In genomic region chr6:28710466-28711191, GRCh38 we compare ENCODE assay signal across 9 cellular contexts.
DNase-seq lines count a peak whose midpoint lies in the region; ATAC-seq and TF ChIP-seq lines count a peak whose summit lies in the region.
"Had no signal": no experiment of that assay in that cellular context is flagged by ENCODE, and none has a peak within 500 bp of the region (broad histone marks: within the 10 kb centered on the region; RNA-seq: fewer than 3 reads in every experiment).

No MANE protein-coding gene starts in this region.

- peak; percentile 67 for ATAC-seq in stimulated activated naive CD8-positive, alpha-beta T cell treated with anti-CD3 and anti-CD28 coated beads, Interleukin-15, amount 100 ng/mL, for 72 hours

- H3K36me3 ChIP-seq in OCI-LY3 (replicated peaks; ENCODE audit: low read depth, low read length) (no peaks in the 10 kb centered on the region), left ventricle myocardium inferior (no peaks in the 10 kb centered on the region), prostate gland (no peaks in the 10 kb centered on the region)

- peaks cover 87% of the 10 kb centered on the region for H3K27me3 Mint-ChIP-seq in stimulated activated naive CD8-positive, alpha-beta T cell treated with anti-CD3 and anti-CD28 coated beads, Interleukin-15, amount 100 ng/mL, for 72 hours

- H3K27ac ChIP-seq in OCI-LY3 (ENCODE audit: low read length) (no peak overlapping the region), left ventricle myocardium inferior (replicated peaks) (no peak overlapping the region), prostate gland (no peak overlapping the region)

- peak in 2 of 3 donors; percentile 36 to 38 for DNase-seq in stimulated activated CD4-positive, alpha-beta T cell treated with anti-CD3 and anti-CD28 coated beads, Interleukin-12 subunit alpha, Interleukin-12 subunit beta, amount 100 ng/mL, for 48 hours (ENCODE audit: low read depth in 2 of 3, low spot score in 1 of 3)
- no peak for DNase-seq in stimulated activated CD4-positive, alpha-beta T cell treated with anti-CD3 and anti-CD28 coated beads, Interleukin-12 subunit alpha, Interleukin-12 subunit beta, amount 100 ng/mL, for 4 hours
- DNase-seq in fibroblast of gingiva (ENCODE audit: low read depth) (peak; percentile 48), CD1c-positive myeloid dendritic cell (ENCODE audit: extremely low spot score) (no peak), left ventricle myocardium inferior (no peak), prostate gland (ENCODE audit: low spot score) (no peak)
- DNase-seq in stimulated activated naive CD8-positive, alpha-beta T cell treated with anti-CD3 and anti-CD28 coated beads, Interleukin-15, amount 100 ng/mL, for 72 hours, result peak in 1 of 2 donors; percentile 43
- DNase-seq: MM.1S had no signal

- H3K4me2 ChIP-seq in OCI-LY3 (ENCODE audit: low read length), result peak overlapping the region; percentile 46

- no peaks in the 10 kb centered on the region for H3K79me2 ChIP-seq in OCI-LY3 (ENCODE audit: low read length)

- H3K27ac Mint-ChIP-seq in stimulated activated naive CD8-positive, alpha-beta T cell treated with anti-CD3 and anti-CD28 coated beads, Interleukin-15, amount 100 ng/mL, for 72 hours, result peak overlapping the region in 1 of 2 donors; percentile 27

- peak overlapping the region; percentile 70 to 85 for H3K4me3 Mint-ChIP-seq in stimulated activated naive CD8-positive, alpha-beta T cell treated with anti-CD3 and anti-CD28 coated beads, Interleukin-15, amount 100 ng/mL, for 72 hours

- WGBS in prostate gland, result 58% methylated on average over 16 of the region's 16 CpGs

- H3K4me3 ChIP-seq in OCI-LY3 (ENCODE audit: low read length) (peak overlapping the region; percentile 49), left ventricle myocardium inferior (no peak overlapping the region), prostate gland (no peak overlapping the region)

- H3K27me3 ChIP-seq in OCI-LY3 (ENCODE audit: low read depth, low read length), result no peaks in the 10 kb centered on the region
- H3K27me3 ChIP-seq in left ventricle myocardium inferior (ENCODE audit: low read depth), result peaks cover 67% of the 10 kb centered on the region
- H3K27me3 ChIP-seq in prostate gland (replicated peaks; ENCODE audit: insufficient read depth), result no peaks in the 10 kb centered on the region

- no peak overlapping the region for H3K9ac ChIP-seq in OCI-LY3 (ENCODE audit: low read length)

- TF ChIP-seq POLR2A in prostate gland (IDR thresholded peaks at IDR 0.05), result no peak

- intact Hi-C loops in left ventricle myocardium inferior (cut with micrococcal nuclease), result no loop called here
- intact Hi-C loops in prostate gland (cut with DNase I), result no loop called here

- no peaks in the 10 kb centered on the region for H3K9me3 ChIP-seq in OCI-LY3 (ENCODE audit: insufficient read depth, low read length)
- peaks cover 26% of the 10 kb centered on the region for H3K9me3 ChIP-seq in left ventricle myocardium inferior (replicated peaks)
- H3K9me3 ChIP-seq in prostate gland, result no peaks in the 10 kb centered on the region

- TF ChIP-seq CTCF in OCI-LY3 (IDR thresholded peaks at IDR 0.05; ENCODE audit: low read depth, low read length), result no peak
- TF ChIP-seq CTCF in left ventricle myocardium inferior (IDR thresholded peaks at IDR 0.05; ENCODE audit: borderline replicate concordance), result no peak
- TF ChIP-seq CTCF in prostate gland (IDR thresholded peaks at IDR 0.05), result no peak

- no peaks in the 10 kb centered on the region for H4K20me1 ChIP-seq in OCI-LY3 (ENCODE audit: insufficient read depth, low read length)

- peaks cover 23 to 29% of the 10 kb centered on the region in 2 donors for H3K9me3 Mint-ChIP-seq in stimulated activated naive CD8-positive, alpha-beta T cell treated with anti-CD3 and anti-CD28 coated beads, Interleukin-15, amount 100 ng/mL, for 72 hours

- H3K4me1 Mint-ChIP-seq in stimulated activated naive CD8-positive, alpha-beta T cell treated with anti-CD3 and anti-CD28 coated beads, Interleukin-15, amount 100 ng/mL, for 72 hours, result peaks cover 13% of the 10 kb centered on the region

- H3K4me1 ChIP-seq in OCI-LY3 (ENCODE audit: low read length) (no peaks in the 10 kb centered on the region), left ventricle myocardium inferior (no peaks in the 10 kb centered on the region), prostate gland (replicated peaks) (no peaks in the 10 kb centered on the region)

- peak overlapping the region; percentile 56; the same call in 1 of the 2 replicates for H2AFZ ChIP-seq in OCI-LY3 (ENCODE audit: low read depth, low read length)

Comparison
In these comparisons a context has a peak if more than half of its experiments do, and no peak if none do; other contexts are left out.
1. DNase-seq: peak in stimulated activated CD4-positive, alpha-beta T cell treated with anti-CD3 and anti-CD28 coated beads, Interleukin-12 subunit alpha, Interleukin-12 subunit beta, amount 100 ng/mL, for 48 hours (2 of 3) and fibroblast of gingiva (single experiment); none in stimulated activated CD4-positive, alpha-beta T cell treated with anti-CD3 and anti-CD28 coated beads, Interleukin-12 subunit alpha, Interleukin-12 subunit beta, amount 100 ng/mL, for 4 hours (single experiment), CD1c-positive myeloid dendritic cell (single experiment), left ventricle myocardium inferior (single experiment) and prostate gland (single experiment).